4 cellular contexts compared by ENCODE assay signal in the genomic region with DNA sequence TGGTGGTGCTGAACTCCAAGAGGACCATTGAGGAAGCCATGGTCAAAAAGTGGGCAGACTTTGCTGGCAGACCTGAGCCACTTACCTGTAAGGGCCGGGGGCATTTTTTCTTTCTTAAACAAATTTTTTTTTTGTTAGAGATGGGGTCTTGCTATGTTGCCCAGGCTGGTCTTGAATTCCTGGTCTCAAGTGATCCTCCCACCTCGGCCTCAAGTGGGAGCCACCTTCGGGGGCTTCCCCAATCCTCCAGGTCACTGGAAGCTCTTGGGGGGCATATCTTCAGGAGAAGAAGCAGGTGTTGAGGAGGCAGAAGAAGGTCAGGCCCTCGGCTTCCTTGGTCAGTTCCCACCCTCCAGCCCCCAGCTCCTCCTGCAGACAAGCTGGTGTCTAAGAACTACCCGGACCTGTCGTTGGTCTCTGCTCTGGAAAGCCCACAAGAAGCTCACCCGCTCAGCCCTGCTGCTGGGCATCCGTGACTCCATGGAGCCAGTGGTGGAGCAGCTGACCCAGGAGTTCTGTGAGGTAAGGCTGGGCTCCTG. TPM values are rescaled to one million over a fixed set of nuclear protein-coding genes. Genes with fewer than 3 reads are reported as not detected.
"Had no signal": no experiment of that assay in that cellular context is flagged by ENCODE, and none has a peak within 500 bp of the region (broad histone marks: within the 10 kb centered on the region; RNA-seq: fewer than 3 reads in every experiment).

No MANE protein-coding gene starts in this region.

RNA-seq across cellular contexts. Expression of a gene that starts 32.2 kb away (rescaled TPM):
- total RNA-seq: foreskin keratinocyte, lung microvascular endothelial cell, myocyte, smooth muscle cell had no signal
